8 cellular contexts compared by ENCODE assay signal in the genomic region with DNA sequence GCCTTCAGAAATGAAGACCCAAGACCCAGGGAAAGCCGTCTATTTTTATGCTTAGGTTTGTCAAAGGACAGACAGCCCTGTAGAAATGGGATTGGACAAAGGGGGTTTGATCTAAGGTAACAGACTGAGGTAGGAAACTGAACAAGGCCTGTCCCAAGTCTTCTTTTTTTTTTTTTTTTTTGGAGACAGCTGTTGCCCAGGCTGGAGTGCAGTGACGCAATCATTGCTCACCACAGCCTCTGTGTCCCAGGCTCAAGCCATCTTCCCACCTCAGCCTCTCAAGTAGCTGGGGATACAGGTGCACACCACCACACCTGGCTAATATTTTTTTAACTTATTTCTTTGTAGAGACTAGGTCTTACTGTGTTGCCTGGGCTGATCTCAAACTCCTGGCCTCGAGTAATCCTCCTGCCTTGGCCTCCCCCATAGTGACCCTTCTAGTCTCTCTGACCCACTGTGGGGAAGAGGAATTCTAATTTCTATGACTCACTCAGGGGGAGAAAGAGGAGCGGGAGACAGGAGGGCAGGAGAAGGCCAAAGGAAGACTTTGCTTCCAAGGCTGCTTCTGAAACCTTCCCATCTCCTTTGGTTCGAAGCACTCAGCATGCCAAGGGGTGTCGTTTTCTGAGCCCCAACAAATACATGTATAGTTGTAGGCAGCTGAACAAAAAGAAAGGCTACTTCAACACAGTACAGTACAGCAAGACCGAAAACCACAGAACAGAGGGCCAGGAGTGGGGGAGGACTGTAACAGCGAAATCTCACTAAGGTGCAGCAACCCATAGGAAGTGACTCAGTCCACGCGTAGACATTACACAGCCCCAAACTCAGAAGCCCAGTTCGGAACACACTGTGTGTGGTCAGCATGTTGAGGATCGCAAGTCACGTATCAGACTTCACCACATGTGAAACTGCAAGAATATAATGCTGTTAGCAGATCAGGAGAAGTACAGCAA. TPM values are rescaled to one million over a fixed set of nuclear protein-coding genes. Genes with fewer than 3 reads are reported as not detected.
DNase-seq lines count a peak whose midpoint lies in the region; ATAC-seq and TF ChIP-seq lines count a peak whose summit lies in the region.

No MANE protein-coding gene starts in this region.

- H3K9me3 Mint-ChIP-seq in HFFc6: no peaks in the 10 kb centered on the region
- no peaks in the 10 kb centered on the region for H3K9me3 Mint-ChIP-seq in activated T-helper 1 cell treated with anti-CD3 and anti-CD28 coated beads, Interleukin-12 subunit alpha, Interleukin-12 subunit beta, Interleukin-2, Interleukin-4 antibody, amounts not matched to agents 30 ng/mL and 10 ng/mL and 1 ng/mL, durations not matched to agents 14 hours and 24 hours and 36 hours
- H3K9me3 Mint-ChIP-seq in WTC11: peaks cover 5% of the 10 kb centered on the region; the same call in 1 of the 2 replicates

- DNase-seq in GM10266 (ENCODE audit: extremely low spot score) (peak; percentile 81), HFFc6 (peak; percentile 83), NOMO-1 (lab: John Stamatoyannopoulos, UW; ENCODE audit: unreplicated experiment in 2 of 2) (peak; percentile 96 to 97), lung microvascular endothelial cell (ENCODE audit: low read depth in 2 of 2) (peak; percentile 26 to 88), G401 (ENCODE audit: low spot score) (no peak), amygdala (lab: John Stamatoyannopoulos, UW) (no peak), WTC11 (ENCODE audit: low spot score) (no peak)
- DNase-seq in activated T-helper 1 cell treated with anti-CD3 and anti-CD28 coated beads, Interleukin-12 subunit alpha, Interleukin-12 subunit beta, Interleukin-2, Interleukin-4 antibody, amounts not matched to agents 30 ng/mL and 10 ng/mL and 1 ng/mL, durations not matched to agents 14 hours and 24 hours and 36 hours (ENCODE audit: low spot score): peak; percentile 71

- no peak for ATAC-seq in WTC11

- POLR2A ChIA-PET in WTC11 (lab: Charles Lee): no interaction called here

- H3K27me3 Mint-ChIP-seq in HFFc6 (ENCODE audit: insufficient read depth) (peaks cover 2% of the 10 kb centered on the region), WTC11 (ENCODE audit: low read depth) (peaks cover 11% of the 10 kb centered on the region)
- no peaks in the 10 kb centered on the region for H3K27me3 Mint-ChIP-seq in activated T-helper 1 cell treated with anti-CD3 and anti-CD28 coated beads, Interleukin-12 subunit alpha, Interleukin-12 subunit beta, Interleukin-2, Interleukin-4 antibody, amounts not matched to agents 30 ng/mL and 10 ng/mL and 1 ng/mL, durations not matched to agents 14 hours and 24 hours and 36 hours (ENCODE audit: insufficient read depth)

- peak overlapping the region; percentile 94 for H3K27ac Mint-ChIP-seq in HFFc6
- H3K27ac Mint-ChIP-seq in activated T-helper 1 cell treated with anti-CD3 and anti-CD28 coated beads, Interleukin-12 subunit alpha, Interleukin-12 subunit beta, Interleukin-2, Interleukin-4 antibody, amounts not matched to agents 30 ng/mL and 10 ng/mL and 1 ng/mL, durations not matched to agents 14 hours and 24 hours and 36 hours: peak overlapping the region; percentile 92
- no peak overlapping the region for H3K27ac Mint-ChIP-seq in WTC11

- in situ Hi-C loops in G401 (cut with HindIII; ENCODE audit: low sequenced_read_pairs): no loop called here

- peaks cover 30% of the 10 kb centered on the region for H3K4me1 Mint-ChIP-seq in HFFc6 (ENCODE audit: low read depth)
- H3K4me1 Mint-ChIP-seq in activated T-helper 1 cell treated with anti-CD3 and anti-CD28 coated beads, Interleukin-12 subunit alpha, Interleukin-12 subunit beta, Interleukin-2, Interleukin-4 antibody, amounts not matched to agents 30 ng/mL and 10 ng/mL and 1 ng/mL, durations not matched to agents 14 hours and 24 hours and 36 hours (ENCODE audit: low read depth): peaks cover 54% of the 10 kb centered on the region
- H3K4me1 Mint-ChIP-seq in WTC11: peaks cover 31% of the 10 kb centered on the region

- H3K36me3 Mint-ChIP-seq in HFFc6 (ENCODE audit: low read depth) (no peaks in the 10 kb centered on the region), WTC11 (no peaks in the 10 kb centered on the region)
- H3K36me3 Mint-ChIP-seq in activated T-helper 1 cell treated with anti-CD3 and anti-CD28 coated beads, Interleukin-12 subunit alpha, Interleukin-12 subunit beta, Interleukin-2, Interleukin-4 antibody, amounts not matched to agents 30 ng/mL and 10 ng/mL and 1 ng/mL, durations not matched to agents 14 hours and 24 hours and 36 hours (ENCODE audit: low read depth): peaks cover 68% of the 10 kb centered on the region

- CTCF ChIA-PET in WTC11 (lab: Charles Lee): interaction anchor here (0.7 to 1.7 kb wide), 4 partner anchors 28 to 66 kb away, joined by 3 to 7 read pairs (median 3); no protein-coding TSS in a partner anchor

- TF ChIP-seq CTCF in GM10266 (IDR thresholded peaks at IDR 0.05; ENCODE audit: control insufficient read depth, insufficient read depth, low read depth, missing control alignments) (no peak), HFFc6 (IDR thresholded peaks at IDR 0.05) (no peak), WTC11 (IDR thresholded peaks at IDR 0.05) (no peak)

- intact Hi-C loops in activated T-helper 1 cell treated with anti-CD3 and anti-CD28 coated beads, Interleukin-12 subunit alpha, Interleukin-12 subunit beta, Interleukin-2, Interleukin-4 antibody, amounts not matched to agents 30 ng/mL and 10 ng/mL and 1 ng/mL, durations not matched to agents 14 hours and 24 hours and 36 hours (cut with micrococcal nuclease): loop anchor here (1.0 to 5.0 kb wide), 6 partner anchors 20 to 187 kb away; a partner anchor contains a TSS

- H3K4me3 Mint-ChIP-seq in HFFc6 (peak overlapping the region; percentile 77), WTC11 (no peak overlapping the region)
- peak overlapping the region; percentile 73 for H3K4me3 Mint-ChIP-seq in activated T-helper 1 cell treated with anti-CD3 and anti-CD28 coated beads, Interleukin-12 subunit alpha, Interleukin-12 subunit beta, Interleukin-2, Interleukin-4 antibody, amounts not matched to agents 30 ng/mL and 10 ng/mL and 1 ng/mL, durations not matched to agents 14 hours and 24 hours and 36 hours

TF ChIP-seq in WTC11, 78 proteins besides CTCF, POLR2A, EP300 and RAD21 (continues in another document):
- TF ChIP-seq NR3C1 (CRISPR knock-in tag; conservative IDR thresholded peaks at IDR 0.05; ENCODE audit: low read depth) (no peak), ZNF416 (CRISPR knock-in tag; IDR thresholded peaks at IDR 0.05) (no peak), OVOL2 (CRISPR knock-in tag; IDR thresholded peaks at IDR 0.05; ENCODE audit: borderline replicate concordance) (no peak)
- TF ChIP-seq, protein P1, sequence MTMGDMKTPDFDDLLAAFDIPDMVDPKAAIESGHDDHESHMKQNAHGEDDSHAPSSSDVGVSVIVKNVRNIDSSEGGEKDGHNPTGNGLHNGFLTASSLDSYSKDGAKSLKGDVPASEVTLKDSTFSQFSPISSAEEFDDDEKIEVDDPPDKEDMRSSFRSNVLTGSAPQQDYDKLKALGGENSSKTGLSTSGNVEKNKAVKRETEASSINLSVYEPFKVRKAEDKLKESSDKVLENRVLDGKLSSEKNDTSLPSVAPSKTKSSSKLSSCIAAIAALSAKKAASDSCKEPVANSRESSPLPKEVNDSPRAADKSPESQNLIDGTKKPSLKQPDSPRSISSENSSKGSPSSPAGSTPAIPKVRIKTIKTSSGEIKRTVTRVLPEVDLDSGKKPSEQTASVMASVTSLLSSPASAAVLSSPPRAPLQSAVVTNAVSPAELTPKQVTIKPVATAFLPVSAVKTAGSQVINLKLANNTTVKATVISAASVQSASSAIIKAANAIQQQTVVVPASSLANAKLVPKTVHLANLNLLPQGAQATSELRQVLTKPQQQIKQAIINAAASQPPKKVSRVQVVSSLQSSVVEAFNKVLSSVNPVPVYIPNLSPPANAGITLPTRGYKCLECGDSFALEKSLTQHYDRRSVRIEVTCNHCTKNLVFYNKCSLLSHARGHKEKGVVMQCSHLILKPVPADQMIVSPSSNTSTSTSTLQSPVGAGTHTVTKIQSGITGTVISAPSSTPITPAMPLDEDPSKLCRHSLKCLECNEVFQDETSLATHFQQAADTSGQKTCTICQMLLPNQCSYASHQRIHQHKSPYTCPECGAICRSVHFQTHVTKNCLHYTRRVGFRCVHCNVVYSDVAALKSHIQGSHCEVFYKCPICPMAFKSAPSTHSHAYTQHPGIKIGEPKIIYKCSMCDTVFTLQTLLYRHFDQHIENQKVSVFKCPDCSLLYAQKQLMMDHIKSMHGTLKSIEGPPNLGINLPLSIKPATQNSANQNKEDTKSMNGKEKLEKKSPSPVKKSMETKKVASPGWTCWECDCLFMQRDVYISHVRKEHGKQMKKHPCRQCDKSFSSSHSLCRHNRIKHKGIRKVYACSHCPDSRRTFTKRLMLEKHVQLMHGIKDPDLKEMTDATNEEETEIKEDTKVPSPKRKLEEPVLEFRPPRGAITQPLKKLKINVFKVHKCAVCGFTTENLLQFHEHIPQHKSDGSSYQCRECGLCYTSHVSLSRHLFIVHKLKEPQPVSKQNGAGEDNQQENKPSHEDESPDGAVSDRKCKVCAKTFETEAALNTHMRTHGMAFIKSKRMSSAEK (CRISPR knock-in tag; IDR thresholded peaks at IDR 0.05; ENCODE audit: borderline replicate concordance): no peak

RNA-seq across cellular contexts. Expression of a gene that starts 0.9 kb away (rescaled TPM):
- not detected for total RNA-seq in HFFc6 (2021; fragmentation: NEBNext Ultra II Directional; extraction: Animal tissue kit (Norgen Biotek cat#: 25700))
- total RNA-seq in activated T-helper 1 cell treated with anti-CD3 and anti-CD28 coated beads, Interleukin-12 subunit alpha, Interleukin-12 subunit beta, Interleukin-2, Interleukin-4 antibody, amounts not matched to agents 30 ng/mL and 10 ng/mL and 1 ng/mL, durations not matched to agents 14 hours and 24 hours and 36 hours: 1.3 and 1.7 TPM in 2 replicates
- not detected in 2 replicates for total RNA-seq in lung microvascular endothelial cell
- total RNA-seq in G401 (2014; rRNA removed; shearing (Covaris generic)): not detected in 2 replicates
- not detected in 3 replicates for total RNA-seq in WTC11 (2021)

RNA-seq across cellular contexts. Expression of a gene that starts 33.7 kb away (rescaled TPM):
- total RNA-seq in HFFc6 (2021; fragmentation: NEBNext Ultra II Directional; extraction: Animal tissue kit (Norgen Biotek cat#: 25700)): not detected
- 0.05 and 0.39 TPM in 2 replicates for total RNA-seq in activated T-helper 1 cell treated with anti-CD3 and anti-CD28 coated beads, Interleukin-12 subunit alpha, Interleukin-12 subunit beta, Interleukin-2, Interleukin-4 antibody, amounts not matched to agents 30 ng/mL and 10 ng/mL and 1 ng/mL, durations not matched to agents 14 hours and 24 hours and 36 hours
- not detected in 2 replicates for total RNA-seq in lung microvascular endothelial cell
- total RNA-seq in G401 (2014; rRNA removed; shearing (Covaris generic)): 0.12 and 0.27 TPM in 2 replicates
- 33.8 to 43.1 TPM (median 35.4 TPM) in 3 replicates for total RNA-seq in WTC11 (2021)

Comparison
In these comparisons a context has a peak if more than half of its experiments do, and no peak if none do; other contexts are left out.
1. DNase-seq: peak in GM10266 (single experiment), HFFc6 (single experiment), NOMO-1 (2 of 2), activated T-helper 1 cell treated with anti-CD3 and anti-CD28 coated beads, Interleukin-12 subunit alpha, Interleukin-12 subunit beta, Interleukin-2, Interleukin-4 antibody, amounts not matched to agents 30 ng/mL and 10 ng/mL and 1 ng/mL, durations not matched to agents 14 hours and 24 hours and 36 hours (single experiment) and lung microvascular endothelial cell (2 of 2); none in G401 (single experiment), amygdala (0 of 56) and WTC11 (single experiment).
2. RNA of a gene that starts 33.7 kb away (total RNA-seq): 33.8 to 43.1 TPM in WTC11; 0.05 to 0.39 TPM in activated T-helper 1 cell treated with anti-CD3 and anti-CD28 coated beads, Interleukin-12 subunit alpha, Interleukin-12 subunit beta, Interleukin-2, Interleukin-4 antibody, amounts not matched to agents 30 ng/mL and 10 ng/mL and 1 ng/mL, durations not matched to agents 14 hours and 24 hours and 36 hours, 0.12 to 0.27 TPM in G401, not detected in HFFc6 and not detected in lung microvascular endothelial cell; every median in the first group is over 10 times any median in the second.